ENCODE assay signal across 8 cellular contexts in genomic region chr9:5529683-5530221, GRCh38. TPM values are rescaled to one million over a fixed set of nuclear protein-coding genes. Genes with fewer than 3 reads are reported as not detected.
DNase-seq lines count a peak whose midpoint lies in the region; ATAC-seq lines count a peak whose summit lies in the region.

No MANE protein-coding gene starts in this region.

- peak overlapping the region; percentile 64; the same call in 1 of the 2 replicates for H3K27ac ChIP-seq in SJSA1

- DNase-seq in A172 (ENCODE audit: low spot score) (peak; percentile 36), SJSA1 (ENCODE audit: low read depth in 1 of 2, low spot score in 2 of 2) (peak; percentile 39 to 67), hippocampal formation (lab: John Stamatoyannopoulos, UW) (no peak), pons (ENCODE audit: low spot score) (no peak), DMS114 treated with DMSO at 0.1 percent for 48 hours (lab: John Stamatoyannopoulos, UW; ENCODE audit: unreplicated experiment) (no peak)

- peaks cover 31% of the 10 kb centered on the region for H3K4me1 ChIP-seq in SJSA1 (replicated peaks)

- no peak overlapping the region for H3K4me3 ChIP-seq in SJSA1

- H3K9me3 ChIP-seq in SJSA1 (replicated peaks): no peaks in the 10 kb centered on the region

- H3K27me3 ChIP-seq in SJSA1 (replicated peaks): no peaks in the 10 kb centered on the region

- H3K36me3 ChIP-seq in SJSA1: no peaks in the 10 kb centered on the region

- ATAC-seq in GM19035 (IDR thresholded peaks at IDR 0.05; ENCODE audit: unreplicated experiment) (peak; percentile 65), HG02885 (IDR thresholded peaks at IDR 0.05; ENCODE audit: poor library complexity, unreplicated experiment) (peak; percentile 76)
- no peak for ATAC-seq in activated CD4-positive, CD25-positive, alpha-beta regulatory T cell treated with anti-CD3 and anti-CD28 coated beads, Interleukin-2, amount 50 U/mL, for 24 hours

RNA-seq across cellular contexts. Expression of gene PDCD1LG2, which starts 19.4 kb away (rescaled TPM):
- 1.1 TPM in 2 replicates for total RNA-seq in A172 (2014; rRNA removed; shearing (Covaris generic))
- total RNA-seq in SJSA1 (2014; rRNA removed; shearing (Covaris generic)): 8.8 and 18.4 TPM in 2 replicates

Comparison
In these comparisons a context has a peak if more than half of its experiments do, and no peak if none do; other contexts are left out.
1. DNase-seq: peak in A172 (single experiment) and SJSA1 (2 of 2); none in hippocampal formation (0 of 2), pons (single experiment) and DMS114 treated with DMSO at 0.1 percent for 48 hours (single experiment).
2. ATAC-seq: peak in GM19035 (single experiment) and HG02885 (single experiment); none in activated CD4-positive, CD25-positive, alpha-beta regulatory T cell treated with anti-CD3 and anti-CD28 coated beads, Interleukin-2, amount 50 U/mL, for 24 hours (0 of 2).